In genomic region chr1:119647734-119648619, GRCh38 we compare ENCODE assay signal across 8 cellular contexts. TPM values are rescaled to one million over a fixed set of nuclear protein-coding genes. Genes with fewer than 3 reads are reported as not detected.
DNase-seq lines count a peak whose midpoint lies in the region; ATAC-seq and TF ChIP-seq lines count a peak whose summit lies in the region.

ZNF697 (minus strand) TSS chr1:119648266; CDS start chr1:119626100, 22,166 bp downstream.

- TF ChIP-seq POLR2A in gastroesophageal sphincter (IDR thresholded peaks at IDR 0.05), result peak; percentile 45 to 47
- peak; percentile 72 to 74 for TF ChIP-seq POLR2A in tibial nerve (IDR thresholded peaks at IDR 0.05)

- no peaks in the 10 kb centered on the region for H3K9me3 ChIP-seq in gastroesophageal sphincter
- H3K9me3 ChIP-seq in tibial nerve, result no peaks in the 10 kb centered on the region

- no peak within 1 kb of the TSS for H3K27ac Mint-ChIP-seq in activated naive CD4-positive, alpha-beta T cell treated with anti-CD3 and anti-CD28 coated beads for 36 hours
- H3K27ac Mint-ChIP-seq in neural crest cell (ENCODE audit: unreplicated experiment), result peak within 1 kb of the TSS; percentile 99

- H3K27me3 ChIP-seq in HL-60 (ENCODE audit: insufficient read depth, poor library complexity, severe bottlenecking), result peaks cover 16% of the 10 kb centered on the region
- no peaks in the 10 kb centered on the region for H3K27me3 ChIP-seq in gastroesophageal sphincter
- H3K27me3 ChIP-seq in tibial nerve, result no peaks in the 10 kb centered on the region

- H3K27ac ChIP-seq in HL-60 (replicated peaks) (peak within 1 kb of the TSS; percentile 28; the same call in 1 of the 2 replicates), gastroesophageal sphincter (peak within 1 kb of the TSS; percentile 49 to 95 (median 89)), tibial nerve (peak within 1 kb of the TSS; percentile 65 to 94 (median 84))

- H3K4me3 Mint-ChIP-seq in activated naive CD4-positive, alpha-beta T cell treated with anti-CD3 and anti-CD28 coated beads for 36 hours, result peak within 1 kb of the TSS; percentile 73
- H3K4me3 Mint-ChIP-seq in neural crest cell, result peak within 1 kb of the TSS; percentile 99

- peak; percentile 91 for DNase-seq in DMS114 treated with DMSO at 0.1 percent for 48 hours (lab: John Stamatoyannopoulos, UW; ENCODE audit: unreplicated experiment)
- DNase-seq in HL-60 (ENCODE audit: low read depth in 1 of 2, low spot score in 1 of 2), result peak; percentile 87 to 93
- peak; percentile 97 for DNase-seq in NCI-H82 (lab: John Stamatoyannopoulos, UW)
- DNase-seq in activated naive CD4-positive, alpha-beta T cell treated with anti-CD3 and anti-CD28 coated beads for 36 hours, result peak; percentile 79
- DNase-seq in neural crest cell (ENCODE audit: low read depth, low spot score), result peak; percentile 85
- peak; percentile 93 to 95 for DNase-seq in tibial nerve (ENCODE audit: low spot score in 2 of 2)

- ATAC-seq in GM19468 (IDR thresholded peaks at IDR 0.05; ENCODE audit: extremely low read depth, unreplicated experiment), result peak; percentile 41
- peak; percentile 95 for ATAC-seq in gastroesophageal sphincter

- TF ChIP-seq CTCF in HL-60 (IDR thresholded peaks at IDR 0.05; ENCODE audit: insufficient read depth, low read length) (no peak), gastroesophageal sphincter (IDR thresholded peaks at IDR 0.05) (peak in 3 of 4 experiments; percentile 44 to 47 (median 47)), neural crest cell (conservative IDR thresholded peaks at IDR 0.05) (peak; percentile 62), tibial nerve (IDR thresholded peaks at IDR 0.05) (peak in 4 of 5 experiments; percentile 11 to 69 (median 42))

- H3K4me1 Mint-ChIP-seq in activated naive CD4-positive, alpha-beta T cell treated with anti-CD3 and anti-CD28 coated beads for 36 hours (ENCODE audit: low read depth), result peaks cover 20% of the 10 kb centered on the region
- H3K4me1 Mint-ChIP-seq in neural crest cell, result peaks cover 54% of the 10 kb centered on the region

- H3K36me3 ChIP-seq in gastroesophageal sphincter, result no peaks in the 10 kb centered on the region
- no peaks in the 10 kb centered on the region for H3K36me3 ChIP-seq in tibial nerve

- H3K9me3 Mint-ChIP-seq in activated naive CD4-positive, alpha-beta T cell treated with anti-CD3 and anti-CD28 coated beads for 36 hours, result no peaks in the 10 kb centered on the region
- H3K9me3 Mint-ChIP-seq in neural crest cell, result no peaks in the 10 kb centered on the region

- H3K4me1 ChIP-seq in gastroesophageal sphincter (peaks cover 0 to 33% (median 6%) of the 10 kb centered on the region in 3 donors), tibial nerve (peaks cover 0 to 24% (median 8%) of the 10 kb centered on the region in 4 donors)

- H3K4me3 ChIP-seq in HL-60 (replicated peaks; ENCODE audit: insufficient read depth, low read length) (peak within 1 kb of the TSS; percentile 61), gastroesophageal sphincter (peak within 1 kb of the TSS; percentile 65 to 86), tibial nerve (peak within 1 kb of the TSS; percentile 72 to 94 (median 80))

- WGBS in gastroesophageal sphincter (ENCODE audit: low coverage in 1 of 2), 2 donors, result 1% methylated on average over 16 of the region's 81 CpGs; no CpG with 5 or more reads in 1 of the 2 donors
- 1% methylated on average over 31 to 70 of the region's 81 CpGs for WGBS in tibial nerve, 2 donors

- TF ChIP-seq EP300 in gastroesophageal sphincter (IDR thresholded peaks at IDR 0.05), result no peak
- peak in 1 of 2 donors; percentile 86 for TF ChIP-seq EP300 in tibial nerve (IDR thresholded peaks at IDR 0.05)

- peaks cover 61% of the 10 kb centered on the region for H3K27me3 Mint-ChIP-seq in activated naive CD4-positive, alpha-beta T cell treated with anti-CD3 and anti-CD28 coated beads for 36 hours (ENCODE audit: low read depth)
- H3K27me3 Mint-ChIP-seq in neural crest cell (ENCODE audit: low read depth), result peaks cover 5% of the 10 kb centered on the region

- H3K36me3 Mint-ChIP-seq in activated naive CD4-positive, alpha-beta T cell treated with anti-CD3 and anti-CD28 coated beads for 36 hours (ENCODE audit: low read depth), result no peaks in the 10 kb centered on the region
- no peaks in the 10 kb centered on the region for H3K36me3 Mint-ChIP-seq in neural crest cell (ENCODE audit: low read depth)

- intact Hi-C loops in activated naive CD4-positive, alpha-beta T cell treated with anti-CD3 and anti-CD28 coated beads for 36 hours (cut with micrococcal nuclease), result loop anchor here (2.0 kb wide), 1 partner anchor 63 kb away; the partner anchor contains the start of gene PHGDH

- CTCF ChIA-PET in activated naive CD4-positive, alpha-beta T cell treated with anti-CD3 and anti-CD28 coated beads for 36 hours (lab: Charles Lee), result interaction anchor here (1.2 to 2.1 kb wide), 4 partner anchors 27 to 161 kb away, joined by 3 to 15 read pairs (median 4); no protein-coding TSS in a partner anchor

RNA-seq across cellular contexts. Expression of gene ZNF697, which starts in this region (rescaled TPM):
- total RNA-seq in activated naive CD4-positive, alpha-beta T cell treated with anti-CD3 and anti-CD28 coated beads for 36 hours, result under 1 TPM; 0.41 to 0.59 TPM
- total RNA-seq in gastroesophageal sphincter (1 to 10 TPM; 2.6 to 5.6 (median 4.6) TPM), neural crest cell (18.6 and 19.5 TPM in 2 replicates), tibial nerve (1 to 10 TPM; 3.3 to 9.0 (median 4.9) TPM)

Comparison
In these comparisons a context has a peak if more than half of its experiments do, and no peak if none do; other contexts are left out.
1. Peak in every context shown above with its lines: DNase-seq, ATAC-seq, H3K4me3 ChIP-seq and H3K27ac ChIP-seq.
2. Peak in DNase-seq in activated naive CD4-positive, alpha-beta T cell treated with anti-CD3 and anti-CD28 coated beads for 36 hours; RNA of the gene not detected or under 1 TPM.
3. H3K27ac ChIP-seq: peak in every context shown above with its lines; median percentile 89 in gastroesophageal sphincter; 84 in tibial nerve; 28 in HL-60.